ENCODE assay signal across 16 cellular contexts in genomic region chr2:101479810-101480209, GRCh38. TPM values are rescaled to one million over a fixed set of nuclear protein-coding genes. Genes with fewer than 3 reads are reported as not detected.
"Had no signal": no experiment of that assay in that cellular context is flagged by ENCODE, and none has a peak within 500 bp of the region (broad histone marks: within the 10 kb centered on the region; RNA-seq: fewer than 3 reads in every experiment).

No MANE protein-coding gene starts in this region.

- H3K27ac ChIP-seq: colonic mucosa, esophagus muscularis mucosa, stomach, testis, upper lobe of right lung had no signal

- ATAC-seq: activated CD4-positive, alpha-beta T cell treated with anti-CD3 and anti-CD28 coated beads for 36 hours; activated T-cell treated with anti-CD3 and anti-CD28 coated beads, Interleukin-2, amount 50 U/mL, for 4 hours; left lobe of liver; upper lobe of right lung had no signal

- H3K9me3 ChIP-seq: colonic mucosa, esophagus muscularis mucosa, stomach, testis, upper lobe of right lung had no signal

- H3K36me3 ChIP-seq: colonic mucosa, esophagus muscularis mucosa, stomach, upper lobe of right lung had no signal

- H3K4me3 ChIP-seq: colonic mucosa, esophagus muscularis mucosa, stomach, testis, upper lobe of right lung had no signal

- H3K27ac Mint-ChIP-seq: activated CD4-positive, alpha-beta memory T cell treated with anti-CD3 and anti-CD28 coated beads, Interleukin-2, amount 10 ng/mL, durations not matched to agents 7 days and 5 days; activated CD4-positive, alpha-beta T cell treated with anti-CD3 and anti-CD28 coated beads for 36 hours had no signal

- H3K4me1 ChIP-seq: colonic mucosa, testis, upper lobe of right lung had no signal

- H3K27me3 Mint-ChIP-seq: activated CD4-positive, alpha-beta memory T cell treated with anti-CD3 and anti-CD28 coated beads, Interleukin-2, amount 10 ng/mL, durations not matched to agents 7 days and 5 days had no signal

- DNase-seq: activated CD4-positive, alpha-beta memory T cell treated with anti-CD3 and anti-CD28 coated beads, Interleukin-2, amount 10 ng/mL, durations not matched to agents 7 days and 5 days; activated CD4-positive, alpha-beta T cell treated with anti-CD3 and anti-CD28 coated beads for 36 hours; activated effector memory CD4-positive, alpha-beta T cell treated with Interleukin-2 at 50 U/mL for 16 hours; activated naive CD4-positive, alpha-beta T cell treated with anti-CD3 and anti-CD28 coated beads, Interleukin-2, amount 50 U/mL, for 16 hours; activated T-cell treated with anti-CD3 and anti-CD28 coated beads, Interleukin-2, amount 50 U/mL, for 4 hours; caudate nucleus; colonic mucosa; hippocampal formation; mammary epithelial cell; stimulated activated CD4-positive, alpha-beta T cell treated with anti-CD3 and anti-CD28 coated beads, Interleukin-1b, Interleukin-23, amount 100 ng/mL, for 48 hours; stomach; testis; upper lobe of right lung had no signal

- H3K4me3 Mint-ChIP-seq: activated CD4-positive, alpha-beta memory T cell treated with anti-CD3 and anti-CD28 coated beads, Interleukin-2, amount 10 ng/mL, durations not matched to agents 7 days and 5 days; activated CD4-positive, alpha-beta T cell treated with anti-CD3 and anti-CD28 coated beads for 36 hours; activated T-cell treated with anti-CD3 and anti-CD28 coated beads, Interleukin-2, amount 50 U/mL, for 4 hours had no signal

- H3K27me3 ChIP-seq: colonic mucosa, esophagus muscularis mucosa, testis had no signal

- H3K9me3 Mint-ChIP-seq: activated CD4-positive, alpha-beta memory T cell treated with anti-CD3 and anti-CD28 coated beads, Interleukin-2, amount 10 ng/mL, durations not matched to agents 7 days and 5 days; activated T-cell treated with anti-CD3 and anti-CD28 coated beads, Interleukin-2, amount 50 U/mL, for 4 hours had no signal

RNA-seq across cellular contexts. Expression of gene RFX8, which starts 4.9 kb away (rescaled TPM):
- total RNA-seq: activated T-cell treated with anti-CD3 and anti-CD28 coated beads, Interleukin-2, amount 50 U/mL, for 4 hours; colonic mucosa; left lobe of liver; renal cortical epithelial cell; upper lobe of right lung had no signal
